Comparison of ENCODE assay signal across 8 cellular contexts in genomic region chr12:69900720-69901131, GRCh38.
DNase-seq lines count a peak whose midpoint lies in the region; ATAC-seq lines count a peak whose summit lies in the region.

No MANE protein-coding gene starts in this region.

- no peaks in the 10 kb centered on the region for H3K9me3 Mint-ChIP-seq in memory B cell

- H3K4me3 Mint-ChIP-seq in memory B cell, result no peak overlapping the region

- ATAC-seq in GM18870 (IDR thresholded peaks at IDR 0.05; ENCODE audit: unreplicated experiment) (peak; percentile 74), HG03354 (IDR thresholded peaks at IDR 0.05; ENCODE audit: poor library complexity, severe bottlenecking, unreplicated experiment) (peak; percentile 85), memory B cell (ENCODE audit: low read depth) (peak; percentile 67)

- peak; percentile 40 for DNase-seq in AG20443 (ENCODE audit: low spot score)
- DNase-seq in NCI-H446 (lab: John Stamatoyannopoulos, UW), result peak; percentile 78 to 81
- peak; percentile 57 to 60 for DNase-seq in activated CD4-positive, alpha-beta T cell treated with anti-CD3 and anti-CD28 coated beads for 4 hours
- DNase-seq in dedifferentiated amniotic fluid mesenchymal stem cell (ENCODE audit: extremely low spot score), result peak; percentile 75
- peak; percentile 68 to 70 for DNase-seq in memory B cell (ENCODE audit: low spot score in 2 of 2)
- DNase-seq in stimulated activated CD8-positive, alpha-beta memory T cell treated with anti-CD3 and anti-CD28 coated beads, Interleukin-2, amount 100 ng/mL, for 1 hour (ENCODE audit: low read depth in 2 of 2), result peak; percentile 24 to 45

- H3K4me1 Mint-ChIP-seq in memory B cell, result peaks cover 3% of the 10 kb centered on the region

- no peaks in the 10 kb centered on the region for H3K36me3 Mint-ChIP-seq in memory B cell

- no peaks in the 10 kb centered on the region for H3K27me3 Mint-ChIP-seq in memory B cell

- H3K27ac Mint-ChIP-seq in memory B cell, result no peak overlapping the region

Comparison
In these comparisons a context has a peak if more than half of its experiments do, and no peak if none do; other contexts are left out.
1. Peak in every context shown above with its lines: DNase-seq and ATAC-seq.